9 cellular contexts compared by ENCODE assay signal in genomic region chr5:157308826-157309465, GRCh38. TPM values are rescaled to one million over a fixed set of nuclear protein-coding genes. Genes with fewer than 3 reads are reported as not detected.
DNase-seq lines count a peak whose midpoint lies in the region; ATAC-seq and TF ChIP-seq lines count a peak whose summit lies in the region.
"Had no signal": no experiment of that assay in that cellular context is flagged by ENCODE, and none has a peak within 500 bp of the region (broad histone marks: within the 10 kb centered on the region; RNA-seq: fewer than 3 reads in every experiment).

No MANE protein-coding gene starts in this region.

- H2BK5ac ChIP-seq in IMR-90 (ENCODE audit: low read depth, low read length, poor library complexity, severe bottlenecking), result no peak overlapping the region

- H3K36me3 ChIP-seq in A673 (ENCODE audit: insufficient read depth, low read length, poor library complexity, severe bottlenecking), result no peaks in the 10 kb centered on the region
- H3K36me3 ChIP-seq in IMR-90 (ENCODE audit: control insufficient read depth, insufficient read depth, low read length), result no peaks in the 10 kb centered on the region

- H2AK9ac ChIP-seq in IMR-90 (replicated peaks; ENCODE audit: low read depth, low read length, poor library complexity), result no peak overlapping the region

- in situ Hi-C loops in IMR-90 (cut with MboI; ENCODE audit: low sequenced_read_pairs), result no loop called here

- no peak overlapping the region for H4K91ac ChIP-seq in IMR-90 (ENCODE audit: insufficient read depth, low read depth, low read length)

- H4K5ac ChIP-seq in IMR-90 (ENCODE audit: low read depth, low read length), result no peak overlapping the region

- BruUV-seq in A673 (replicated peaks; lab: Mats Ljungman, UMichigan) (no TSS peak), IMR-90 (replicated peaks; lab: Mats Ljungman, UMichigan) (no TSS peak)

- H3K18ac ChIP-seq in IMR-90 (ENCODE audit: low read depth, low read length), result no peak overlapping the region

- H2AFZ ChIP-seq in IMR-90 (replicated peaks; ENCODE audit: low read length, poor library complexity), result peak overlapping the region; percentile 3

- no peak overlapping the region for H2BK120ac ChIP-seq in IMR-90 (ENCODE audit: low read depth, low read length)

- H3K4me2 ChIP-seq in IMR-90 (ENCODE audit: low read depth, low read length), result no peak overlapping the region
- H3K4me2 ChIP-seq: KMS-11 had no signal

- no peaks in the 10 kb centered on the region for H3K27me3 ChIP-seq in A673 (replicated peaks; ENCODE audit: insufficient read depth, low read depth, low read length, poor library complexity)
- no peaks in the 10 kb centered on the region; the same call in none of the 2 replicates for H3K27me3 ChIP-seq in IMR-90 (ENCODE audit: control insufficient read depth, insufficient read depth, low read length)

- no peak overlapping the region for H3K23ac ChIP-seq in IMR-90 (ENCODE audit: low read depth, low read length)

- dilution Hi-C loops in IMR-90 (cut with HindIII; ENCODE audit: low sequenced_read_pairs, unreplicated experiment), result no loop called here

- CTCF ChIA-PET in A673 (lab: Charles Lee), result no interaction called here
- CTCF ChIA-PET in IMR-90 (lab: Yijun Ruan, JAX), result no interaction called here

- H2BK20ac ChIP-seq in IMR-90 (ENCODE audit: low read depth, low read length), result no peak overlapping the region

- no peak overlapping the region for H3K14ac ChIP-seq in IMR-90 (replicated peaks; ENCODE audit: low read depth, low read length)

- no peaks in the 10 kb centered on the region for H4K20me1 ChIP-seq in IMR-90 (ENCODE audit: insufficient read depth, low read length)

- intact Hi-C loops in A673 (cut with micrococcal nuclease; ENCODE audit: unreplicated experiment) (no loop called here), IMR-90 (cut with micrococcal nuclease) (no loop called here)

- TF ChIP-seq POLR2A in IMR-90 (IDR thresholded peaks at IDR 0.05; ENCODE audit: low read depth, low read length), result no peak

- H4K8ac ChIP-seq in IMR-90 (ENCODE audit: low read depth in 2 of 2, low read length in 2 of 2), result no peak overlapping the region

- H3K4me3 ChIP-seq in A673 (ENCODE audit: low read depth, low read length, poor library complexity, severe bottlenecking), result no peak overlapping the region
- H3K4me3 ChIP-seq in IMR-90 (ENCODE audit: insufficient read depth, low read depth, low read length), result no peak overlapping the region

- H3K4ac ChIP-seq in IMR-90 (ENCODE audit: low read depth, low read length), result no peak overlapping the region

- ATAC-seq in GM18502 (IDR thresholded peaks at IDR 0.05; ENCODE audit: poor library complexity, unreplicated experiment) (peak; percentile 73), IMR-90 (ENCODE audit: low read depth) (no peak; the same call in 1 of the 2 replicates)

- no peaks in the 10 kb centered on the region for H3K79me1 ChIP-seq in IMR-90 (ENCODE audit: low read depth in 1 of 2, low read length in 2 of 2)

- H3K4me1 ChIP-seq in A673 (ENCODE audit: insufficient read depth, low read length, poor library complexity, severe bottlenecking) (no peaks in the 10 kb centered on the region), IMR-90 (ENCODE audit: control insufficient read depth, insufficient read depth, low read length) (no peaks in the 10 kb centered on the region)

- no peak for TF ChIP-seq RAD21 in IMR-90 (IDR thresholded peaks at IDR 0.05; ENCODE audit: low read length)

- H3K9me1 ChIP-seq in IMR-90 (ENCODE audit: insufficient read depth, low read length), result no peaks in the 10 kb centered on the region

- no peak overlapping the region for H3K56ac ChIP-seq in IMR-90 (ENCODE audit: extremely low read depth, insufficient read depth, low read length)

- H2BK15ac ChIP-seq in IMR-90 (ENCODE audit: low read depth, low read length), result no peak overlapping the region

- POLR2A ChIA-PET in A673 (lab: Charles Lee; ENCODE audit: low non-redundant PET) (no interaction called here), IMR-90 (lab: Charles Lee; ENCODE audit: unreplicated experiment) (no interaction called here)

- no CpG with 5 or more reads among the region's 8 CpGs for WGBS in IMR-90 (ENCODE audit: extremely low coverage in 2 of 2, insufficient read length in 1 of 2), 2 experiments

- H3K9me3 ChIP-seq in A673 (ENCODE audit: low read depth, low read length, poor library complexity, severe bottlenecking) (no peaks in the 10 kb centered on the region), IMR-90 (ENCODE audit: control insufficient read depth, insufficient read depth, low read length) (no peaks in the 10 kb centered on the region)

- TF ChIP-seq CTCF in A673 (conservative IDR thresholded peaks at IDR 0.05; ENCODE audit: low read depth, low read length), result no peak
- no peak for TF ChIP-seq CTCF in IMR-90 (conservative IDR thresholded peaks at IDR 0.05; ENCODE audit: low read depth, low read length)

- H3K9ac ChIP-seq in IMR-90 (ENCODE audit: low read depth, low read length), result no peak overlapping the region
- H3K9ac ChIP-seq: KMS-11 had no signal

- no peak overlapping the region for H2AK5ac ChIP-seq in IMR-90 (ENCODE audit: low read depth, low read length)

- no peak overlapping the region for H3K27ac ChIP-seq in A673 (ENCODE audit: low read depth, low read length, poor library complexity, severe bottlenecking)
- no peak overlapping the region for H3K27ac ChIP-seq in IMR-90 (ENCODE audit: insufficient read depth, low read length)
- H3K27ac ChIP-seq: KMS-11 had no signal

- DNase-seq in A673 (ENCODE audit: low spot score), result peak; percentile 4
- no peak for DNase-seq in IMR-90
- peak; percentile 18 for DNase-seq in central memory CD4-positive, alpha-beta T cell
- DNase-seq in NCI-H146 treated with DMSO at 0.1 percent for 48 hours (lab: John Stamatoyannopoulos, UW; ENCODE audit: unreplicated experiment), result no peak
- no peak for DNase-seq in medulla oblongata (ENCODE audit: extremely low spot score)
- no peak for DNase-seq in NCI-H526 treated with DMSO at 0.1 percent for 48 hours (lab: John Stamatoyannopoulos, UW)
- DNase-seq in AG08396 (ENCODE audit: low spot score), result no peak

TF ChIP-seq in IMR-90, 13 proteins besides CTCF, POLR2A, EP300 and RAD21:
- no peak for TF ChIP-seq RFX5 (IDR thresholded peaks at IDR 0.05; ENCODE audit: low read depth, low read length)
- TF ChIP-seq MXI1 (IDR thresholded peaks at IDR 0.05; ENCODE audit: borderline replicate concordance, low read depth, low read length), result no peak
- TF ChIP-seq, protein P1, sequence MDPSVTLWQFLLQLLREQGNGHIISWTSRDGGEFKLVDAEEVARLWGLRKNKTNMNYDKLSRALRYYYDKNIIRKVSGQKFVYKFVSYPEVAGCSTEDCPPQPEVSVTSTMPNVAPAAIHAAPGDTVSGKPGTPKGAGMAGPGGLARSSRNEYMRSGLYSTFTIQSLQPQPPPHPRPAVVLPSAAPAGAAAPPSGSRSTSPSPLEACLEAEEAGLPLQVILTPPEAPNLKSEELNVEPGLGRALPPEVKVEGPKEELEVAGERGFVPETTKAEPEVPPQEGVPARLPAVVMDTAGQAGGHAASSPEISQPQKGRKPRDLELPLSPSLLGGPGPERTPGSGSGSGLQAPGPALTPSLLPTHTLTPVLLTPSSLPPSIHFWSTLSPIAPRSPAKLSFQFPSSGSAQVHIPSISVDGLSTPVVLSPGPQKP (IDR thresholded peaks at IDR 0.05; ENCODE audit: borderline replicate concordance, low read depth, low read length), result no peak
- TF ChIP-seq NFE2L2 (IDR thresholded peaks at IDR 0.05; ENCODE audit: low read depth, low read length), result no peak
- no peak for TF ChIP-seq MAZ (IDR thresholded peaks at IDR 0.05; ENCODE audit: borderline replicate concordance, low read depth, low read length)
- TF ChIP-seq, protein P2, sequence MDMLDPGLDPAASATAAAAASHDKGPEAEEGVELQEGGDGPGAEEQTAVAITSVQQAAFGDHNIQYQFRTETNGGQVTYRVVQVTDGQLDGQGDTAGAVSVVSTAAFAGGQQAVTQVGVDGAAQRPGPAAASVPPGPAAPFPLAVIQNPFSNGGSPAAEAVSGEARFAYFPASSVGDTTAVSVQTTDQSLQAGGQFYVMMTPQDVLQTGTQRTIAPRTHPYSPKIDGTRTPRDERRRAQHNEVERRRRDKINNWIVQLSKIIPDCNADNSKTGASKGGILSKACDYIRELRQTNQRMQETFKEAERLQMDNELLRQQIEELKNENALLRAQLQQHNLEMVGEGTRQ (IDR thresholded peaks at IDR 0.05; ENCODE audit: low read depth, low read length), result no peak
- TF ChIP-seq SMC3 (IDR thresholded peaks at IDR 0.05; ENCODE audit: low read depth, low read length), result no peak
- TF ChIP-seq CEBPB (IDR thresholded peaks at IDR 0.05; ENCODE audit: low read depth, low read length), result no peak
- TF ChIP-seq CHD1 (IDR thresholded peaks at IDR 0.05; ENCODE audit: low read depth, low read length), result no peak
- TF ChIP-seq BHLHE40 (IDR thresholded peaks at IDR 0.05; ENCODE audit: low read depth, low read length), result no peak
- TF ChIP-seq MAFK (IDR thresholded peaks at IDR 0.05; ENCODE audit: low read depth, low read length), result no peak
- TF ChIP-seq RCOR1 (IDR thresholded peaks at IDR 0.05; ENCODE audit: insufficient replicate concordance, low read length), result no peak
- no peak for TF ChIP-seq FOS (IDR thresholded peaks at IDR 0.05; ENCODE audit: low read depth, low read length)

RNA-seq across cellular contexts. Expression of gene CYFIP2, which starts 43.0 kb away (rescaled TPM):
- total RNA-seq in A673 (2021) (17.2 and 20.1 TPM in 2 replicates), IMR-90 (2012; rRNA removed) (11.7 and 13.4 TPM in 2 replicates)
- polyA plus RNA-seq in IMR-90 (2012; rRNA removed), result 6.7 and 6.8 TPM in 2 replicates
- polyA plus RNA-seq in IMR-90 (2012; cell fraction: cytosol; rRNA removed), result 5.7 and 7.9 TPM in 2 replicates
- polyA plus RNA-seq in IMR-90 (2012; cell fraction: nucleus; rRNA removed; ENCODE audit: low replicate concordance), result 8.1 and 10.4 TPM in 2 replicates

Comparison
In these comparisons a context has a peak if more than half of its experiments do, and no peak if none do; other contexts are left out.
1. DNase-seq: peak in A673 (single experiment) and central memory CD4-positive, alpha-beta T cell (single experiment); none in IMR-90 (single experiment), NCI-H146 treated with DMSO at 0.1 percent for 48 hours (single experiment), medulla oblongata (single experiment), NCI-H526 treated with DMSO at 0.1 percent for 48 hours (single experiment) and AG08396 (single experiment).